Comparison of ENCODE assay signal across 8 cellular contexts in the genomic region with DNA sequence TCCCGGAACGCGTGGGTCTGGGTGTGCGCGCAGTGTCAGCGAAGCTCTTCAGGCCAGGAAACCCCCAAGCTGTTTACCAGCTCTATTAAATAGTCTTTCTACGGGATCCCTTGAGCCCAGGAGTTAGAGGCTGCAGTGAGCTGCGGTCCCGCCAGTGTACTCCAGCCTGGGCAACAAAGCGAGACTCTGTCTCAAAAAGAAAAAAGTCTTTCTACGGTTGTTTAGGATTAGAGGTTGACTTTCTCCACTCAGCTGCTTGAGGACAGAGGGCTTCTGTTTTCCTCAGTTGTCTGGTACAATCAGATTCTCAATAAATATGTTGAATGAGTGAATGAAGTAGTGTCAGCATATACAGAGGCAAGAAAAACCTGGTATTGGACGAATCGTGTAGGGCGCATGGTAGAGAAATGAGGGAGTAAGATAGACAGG. TPM values are rescaled to one million over a fixed set of nuclear protein-coding genes. Genes with fewer than 3 reads are reported as not detected.
DNase-seq lines count a peak whose midpoint lies in the region; ATAC-seq and TF ChIP-seq lines count a peak whose summit lies in the region.

No MANE protein-coding gene starts in this region.

- peak overlapping the region; percentile 94 for H3K4me3 Mint-ChIP-seq in activated naive CD4-positive, alpha-beta T cell treated with anti-CD3 and anti-CD28 coated beads, Interleukin-2, amount 50 U/mL, for 24 hours
- H3K4me3 Mint-ChIP-seq in brain = peak overlapping the region; percentile 82 to 99 (median 95)

- no peak overlapping the region for H4K91ac ChIP-seq in mesenchymal stem cell (ENCODE audit: low read length)

- no peak for DNase-seq in activated naive CD4-positive, alpha-beta T cell treated with Interleukin-2 at 50 U/mL for 16 hours
- no peak for DNase-seq in mesenchymal stem cell
- DNase-seq in uterus = no peak
- no peak for DNase-seq in DMS79 treated with DMSO at 0.1 percent for 48 hours (lab: John Stamatoyannopoulos, UW)
- no peak for DNase-seq in NCI-H2107 treated with DMSO at 0.1 percent for 48 hours (lab: John Stamatoyannopoulos, UW; ENCODE audit: unreplicated experiment)

- H2BK120ac ChIP-seq in mesenchymal stem cell (ENCODE audit: low read depth, low read length) = no peak overlapping the region

- peak overlapping the region; percentile 96 for H3K9ac ChIP-seq in mesenchymal stem cell (ENCODE audit: low read length)

- H3K4me2 ChIP-seq in mesenchymal stem cell (ENCODE audit: low read length, poor library complexity, severe bottlenecking) = peak overlapping the region; percentile 86

- no peak overlapping the region for H2BK5ac ChIP-seq in mesenchymal stem cell (ENCODE audit: low read depth, low read length, poor library complexity, severe bottlenecking)

- H3K23ac ChIP-seq in mesenchymal stem cell (ENCODE audit: low read length in 2 of 2) = no peak overlapping the region

- H2AFZ ChIP-seq in mesenchymal stem cell (ENCODE audit: low read depth, low read length) = no peak overlapping the region

- TF ChIP-seq CTCF in brain (conservative IDR thresholded peaks at IDR 0.05) (no peak), uterus (IDR thresholded peaks at IDR 0.05) (no peak)

- peaks cover 46% of the 10 kb centered on the region for H3K4me1 Mint-ChIP-seq in activated naive CD4-positive, alpha-beta T cell treated with anti-CD3 and anti-CD28 coated beads, Interleukin-2, amount 50 U/mL, for 24 hours
- H3K4me1 Mint-ChIP-seq in brain = peaks cover 29% of the 10 kb centered on the region

- intact Hi-C loops in uterus (cut with DNase I; ENCODE audit: low total_unique reads) = no loop called here

- H3K4me1 ChIP-seq in mesenchymal stem cell (ENCODE audit: control insufficient read depth, insufficient read depth, low read depth, low read length) = peaks cover 13% of the 10 kb centered on the region
- peaks cover 9 to 12% of the 10 kb centered on the region in 2 donors for H3K4me1 ChIP-seq in uterus

- H3K14ac ChIP-seq in mesenchymal stem cell (ENCODE audit: low read length in 2 of 2) = no peak overlapping the region

- WGBS in mesenchymal stem cell = 21% methylated on average over 8 of the region's 14 CpGs

- peak overlapping the region; percentile 92 to 99 for H3K4me3 ChIP-seq in mesenchymal stem cell (ENCODE audit: insufficient read depth in 1 of 2, low read depth in 1 of 2, low read length in 2 of 2)
- peak overlapping the region; percentile 51 to 88 for H3K4me3 ChIP-seq in uterus

- H2AK5ac ChIP-seq in mesenchymal stem cell (ENCODE audit: low read length, severe bottlenecking) = no peak overlapping the region

- no peak overlapping the region for H3K4ac ChIP-seq in mesenchymal stem cell (ENCODE audit: low read depth in 1 of 2, low read length in 2 of 2)

- H3K27ac Mint-ChIP-seq in activated naive CD4-positive, alpha-beta T cell treated with anti-CD3 and anti-CD28 coated beads, Interleukin-2, amount 50 U/mL, for 24 hours = peak overlapping the region; percentile 90
- H3K27ac Mint-ChIP-seq in brain = peak overlapping the region; percentile 29 to 89 (median 82)

- H4K8ac ChIP-seq in mesenchymal stem cell (ENCODE audit: low read length) = no peak overlapping the region

- no peak overlapping the region for H2BK15ac ChIP-seq in mesenchymal stem cell (ENCODE audit: low read depth, poor library complexity, severe bottlenecking)

- no peak for TF ChIP-seq POLR2A in uterus (IDR thresholded peaks at IDR 0.05)

- H3K27me3 ChIP-seq in mesenchymal stem cell (ENCODE audit: control insufficient read depth in 1 of 2, insufficient read depth in 1 of 2, low read length in 2 of 2) (no peaks in the 10 kb centered on the region), uterus (no peaks in the 10 kb centered on the region)

- peaks cover 17% of the 10 kb centered on the region for H3K36me3 Mint-ChIP-seq in activated naive CD4-positive, alpha-beta T cell treated with anti-CD3 and anti-CD28 coated beads, Interleukin-2, amount 50 U/mL, for 24 hours
- peaks cover 45% of the 10 kb centered on the region for H3K36me3 Mint-ChIP-seq in brain

- peaks cover 35 to 36% of the 10 kb centered on the region in 2 experiments for H3K36me3 ChIP-seq in mesenchymal stem cell (ENCODE audit: control insufficient read depth in 1 of 2, insufficient read depth in 2 of 2, low read depth in 1 of 2, low read length in 2 of 2)
- no peaks in the 10 kb centered on the region for H3K36me3 ChIP-seq in uterus

- H2BK12ac ChIP-seq in mesenchymal stem cell (ENCODE audit: low read length in 2 of 2) = no peak overlapping the region

- ATAC-seq in GM21381 (IDR thresholded peaks at IDR 0.05; ENCODE audit: unreplicated experiment) = no peak

- H3K27me3 Mint-ChIP-seq in activated naive CD4-positive, alpha-beta T cell treated with anti-CD3 and anti-CD28 coated beads, Interleukin-2, amount 50 U/mL, for 24 hours = no peaks in the 10 kb centered on the region
- peaks cover 12% of the 10 kb centered on the region for H3K27me3 Mint-ChIP-seq in brain

- H3K27ac ChIP-seq in mesenchymal stem cell (ENCODE audit: low read length, poor library complexity, severe bottlenecking) = no peak overlapping the region
- H3K27ac ChIP-seq in uterus = peak overlapping the region; percentile 81 to 87

- H3K79me1 ChIP-seq in mesenchymal stem cell (replicated peaks; ENCODE audit: low read length, poor library complexity, severe bottlenecking) = peaks cover 26% of the 10 kb centered on the region

- no peaks in the 10 kb centered on the region for H3K9me3 ChIP-seq in mesenchymal stem cell (ENCODE audit: control insufficient read depth, low read length)
- no peaks in the 10 kb centered on the region for H3K9me3 ChIP-seq in uterus

- no peaks in the 10 kb centered on the region for H3K9me3 Mint-ChIP-seq in activated naive CD4-positive, alpha-beta T cell treated with anti-CD3 and anti-CD28 coated beads, Interleukin-2, amount 50 U/mL, for 24 hours
- peaks cover 0 to 4% (median 0%) of the 10 kb centered on the region in 5 experiments for H3K9me3 Mint-ChIP-seq in brain

- H3K18ac ChIP-seq in mesenchymal stem cell (ENCODE audit: low read depth in 1 of 2, low read length in 2 of 2) = no peak overlapping the region

RNA-seq across cellular contexts. Expression of a gene that starts 0.6 kb away (rescaled TPM):
- 85.7 TPM for polyA plus RNA-seq in brain (ENCODE audit: insufficient read depth, low read depth, low replicate concordance)
- 36.4 TPM for polyA plus RNA-seq in mesenchymal stem cell (2013, experiment 1 of 2)
- polyA plus RNA-seq in mesenchymal stem cell (2013, experiment 2 of 2) = 39.6 TPM
- 10 to 100 TPM; 10.3 to 77.9 (median 30.5) TPM for total RNA-seq in uterus

RNA-seq across cellular contexts. Expression of a gene that starts 16.9 kb away (rescaled TPM):
- polyA plus RNA-seq in brain (ENCODE audit: insufficient read depth, low read depth, low replicate concordance) = not detected
- not detected for polyA plus RNA-seq in mesenchymal stem cell (2013, experiment 1 of 2)
- polyA plus RNA-seq in mesenchymal stem cell (2013, experiment 2 of 2) = not detected
- not detected for total RNA-seq in uterus

RNA-seq across cellular contexts. Expression of a gene that starts 39.8 kb away (rescaled TPM):
- polyA plus RNA-seq in brain (ENCODE audit: insufficient read depth, low read depth, low replicate concordance) = 27.4 TPM
- polyA plus RNA-seq in mesenchymal stem cell (2013, experiment 1 of 2) = 31.6 TPM
- 30.8 TPM for polyA plus RNA-seq in mesenchymal stem cell (2013, experiment 2 of 2)
- 10 to 100 TPM; 15.6 to 38.2 (median 33.1) TPM for total RNA-seq in uterus

RNA-seq across cellular contexts. Expression of a gene that starts 40.2 kb away (rescaled TPM):
- 404 TPM for polyA plus RNA-seq in brain (ENCODE audit: insufficient read depth, low read depth, low replicate concordance)
- 251 TPM for polyA plus RNA-seq in mesenchymal stem cell (2013, experiment 1 of 2)
- polyA plus RNA-seq in mesenchymal stem cell (2013, experiment 2 of 2) = 250 TPM
- 100 to 1,000 TPM in 2 of 4 donors, 10 to 100 TPM in 1, 1 to 10 TPM in 1; 8.7 to 136 (median 76.6) TPM for total RNA-seq in uterus

RNA-seq across cellular contexts. Expression of a gene that starts 42.9 kb away (rescaled TPM):
- 170 TPM for polyA plus RNA-seq in brain (ENCODE audit: insufficient read depth, low read depth, low replicate concordance)
- polyA plus RNA-seq in mesenchymal stem cell (2013, experiment 1 of 2) = 177 TPM
- polyA plus RNA-seq in mesenchymal stem cell (2013, experiment 2 of 2) = 180 TPM
- 10 to 100 TPM in 3 of 4 donors, 1 to 10 TPM in 1; 9.2 to 83.0 (median 60.6) TPM for total RNA-seq in uterus
